Comparison of ENCODE assay signal across 8 cellular contexts in genomic region chr5:173618927-173619519, GRCh38. TPM values are rescaled to one million over a fixed set of nuclear protein-coding genes. Genes with fewer than 3 reads are reported as not detected.
DNase-seq lines count a peak whose midpoint lies in the region; ATAC-seq and TF ChIP-seq lines count a peak whose summit lies in the region.

No MANE protein-coding gene starts in this region.

- 12 to 17% (median 16%) methylated on average over 7 of the region's 7 CpGs for WGBS in heart left ventricle, 4 donors
- 15% methylated on average over 7 of the region's 7 CpGs for WGBS in right cardiac atrium
- 16% methylated on average over 7 of the region's 7 CpGs for WGBS in lung, 2 donors

- no peak for TF ChIP-seq POLR2A in heart left ventricle (IDR thresholded peaks at IDR 0.05)

- no peaks in the 10 kb centered on the region for H3K27me3 ChIP-seq in heart left ventricle
- no peaks in the 10 kb centered on the region for H3K27me3 ChIP-seq in right cardiac atrium (ENCODE audit: control insufficient read depth, insufficient read depth)
- H3K27me3 ChIP-seq in lung (ENCODE audit: control insufficient read depth, insufficient read depth): no peaks in the 10 kb centered on the region
- H3K27me3 ChIP-seq in thoracic aorta (replicated peaks; ENCODE audit: insufficient read depth): no peaks in the 10 kb centered on the region

- DNase-seq in heart left ventricle (peak in 2 of 5 donors; percentile 24 to 30), right cardiac atrium (no peak), NAMALWA (ENCODE audit: low spot score) (peak; percentile 87), T-cell (peak in 28 of 34 experiments; percentile 10 to 56 (median 34)), lung (ENCODE audit: low spot score) (peak; percentile 52), thoracic aorta (ENCODE audit: low spot score) (peak; percentile 9)
- DNase-seq in central memory CD4-positive, alpha-beta T cell: peak; percentile 59

- no peaks in the 10 kb centered on the region for H3K36me3 ChIP-seq in heart left ventricle
- H3K36me3 ChIP-seq in lung (ENCODE audit: control insufficient read depth in 2 of 2, insufficient read depth in 2 of 2, low read length in 2 of 2): no peaks in the 10 kb centered on the region
- H3K36me3 ChIP-seq in thoracic aorta: no peaks in the 10 kb centered on the region

- POLR2A ChIA-PET in T-cell (lab: Charles Lee): no interaction called here

- ATAC-seq in heart left ventricle (no peak), right cardiac atrium (no peak), T-cell (replicated peaks in 1 of 4) (no peak), lung (ENCODE audit: insufficient read depth, low FRiP score) (no peak), thoracic aorta (ENCODE audit: insufficient number of reproducible peaks, low FRiP score, low read depth) (no peak), GM18519 (IDR thresholded peaks at IDR 0.05; ENCODE audit: low FRiP score, unreplicated experiment) (no peak)

- H3K4me3 ChIP-seq in heart left ventricle: no peak overlapping the region
- H3K4me3 ChIP-seq in right cardiac atrium (ENCODE audit: low read length): no peak overlapping the region
- H3K4me3 ChIP-seq in lung: no peak overlapping the region
- no peak overlapping the region for H3K4me3 ChIP-seq in thoracic aorta

- H3K9me3 ChIP-seq in heart left ventricle: no peaks in the 10 kb centered on the region
- H3K9me3 ChIP-seq in right cardiac atrium (ENCODE audit: control insufficient read depth, low read length): no peaks in the 10 kb centered on the region
- H3K9me3 ChIP-seq in lung (ENCODE audit: control insufficient read depth in 2 of 2, insufficient read depth in 1 of 2, low read length in 1 of 2): no peaks in the 10 kb centered on the region
- no peaks in the 10 kb centered on the region for H3K9me3 ChIP-seq in thoracic aorta

- H3K4me1 Mint-ChIP-seq in T-cell: peaks cover 25 to 31% (median 27%) of the 10 kb centered on the region in 3 donors

- peaks cover 0 to 30% (median 19%) of the 10 kb centered on the region in 12 donors for H3K4me1 ChIP-seq in heart left ventricle
- peaks cover 4% of the 10 kb centered on the region for H3K4me1 ChIP-seq in right cardiac atrium (ENCODE audit: control insufficient read depth, insufficient read depth, low read length)
- H3K4me1 ChIP-seq in lung (ENCODE audit: control insufficient read depth in 2 of 2, insufficient read depth in 2 of 2, low read length in 2 of 2): peaks cover 6 to 12% of the 10 kb centered on the region in 2 donors
- peaks cover 9 to 22% of the 10 kb centered on the region in 2 donors for H3K4me1 ChIP-seq in thoracic aorta (ENCODE audit: control insufficient read depth in 1 of 2, low read depth in 2 of 2)

- H3K27ac ChIP-seq in heart left ventricle (no peak overlapping the region), right cardiac atrium (ENCODE audit: low read length) (no peak overlapping the region), lung (ENCODE audit: low read depth in 1 of 2, low read length in 1 of 2) (no peak overlapping the region), thoracic aorta (no peak overlapping the region)

- peaks cover 3% of the 10 kb centered on the region for H3K36me3 Mint-ChIP-seq in T-cell

- TF ChIP-seq CTCF in heart left ventricle (IDR thresholded peaks at IDR 0.05): peak; percentile 47 to 84 (median 80)
- TF ChIP-seq CTCF in lung (IDR thresholded peaks at IDR 0.05; ENCODE audit: control extremely low read depth, extremely low read depth): peak; percentile 87
- TF ChIP-seq CTCF in thoracic aorta (IDR thresholded peaks at IDR 0.05): peak; percentile 73

- no peak overlapping the region for H3K4me3 Mint-ChIP-seq in T-cell

- no peaks in the 10 kb centered on the region for H3K27me3 Mint-ChIP-seq in T-cell

- peak overlapping the region in 1 of 2 donors; percentile 1 for H3K27ac Mint-ChIP-seq in T-cell

- no peaks in the 10 kb centered on the region for H3K9me3 Mint-ChIP-seq in T-cell

- CTCF ChIA-PET in T-cell (lab: Charles Lee): interaction anchor here (0.6 to 6.1 kb wide), 6 partner anchors 299 to 475 kb away, joined by 3 to 70 read pairs (median 14); no protein-coding TSS in a partner anchor

- intact Hi-C loops in heart left ventricle (cut with DNase I) (loop anchor here (1.0 to 10.0 kb wide), 9 partner anchors 148 to 696 kb away; partner anchors contain the start of gene CPEB4 (in 4 of the 10)), right cardiac atrium (cut with DNase I) (loop anchor here (1.0 to 10.0 kb wide), 4 partner anchors 266 to 354 kb away; partner anchors contain the start of gene CPEB4 (in 1 of the 4))

RNA-seq across cellular contexts. Expression of gene BOD1, which starts 2.6 kb away (rescaled TPM):
- 10 to 100 TPM; 35.1 to 50.2 (median 38.3) TPM for total RNA-seq in heart left ventricle
- 10 to 100 TPM; 21.6 to 51.0 TPM for polyA plus RNA-seq in heart left ventricle
- 10 to 100 TPM; 42.7 to 53.6 (median 46.8) TPM for total RNA-seq in right cardiac atrium
- 29.0 TPM for polyA plus RNA-seq in right cardiac atrium
- 10 to 100 TPM; 23.7 to 36.6 (median 30.1) TPM for total RNA-seq in T-cell
- 10 to 100 TPM; 37.3 to 63.1 TPM for total RNA-seq in lung
- polyA plus RNA-seq in lung: 10 to 100 TPM; 23.3 to 34.4 TPM
- total RNA-seq in thoracic aorta: 10 to 100 TPM; 30.2 to 44.7 TPM

Comparison
In these comparisons a context has a peak if more than half of its experiments do, and no peak if none do; other contexts are left out.
1. DNase-seq: peak in NAMALWA (single experiment), T-cell (28 of 34), central memory CD4-positive, alpha-beta T cell (single experiment), lung (single experiment) and thoracic aorta (single experiment); none in right cardiac atrium (0 of 3).
2. Peak in every context shown above with its lines, with median percentiles within 50 percentile points of each other: CTCF ChIP-seq.